Comparison of ENCODE assay signal across 1 cellular context in the genomic region with DNA sequence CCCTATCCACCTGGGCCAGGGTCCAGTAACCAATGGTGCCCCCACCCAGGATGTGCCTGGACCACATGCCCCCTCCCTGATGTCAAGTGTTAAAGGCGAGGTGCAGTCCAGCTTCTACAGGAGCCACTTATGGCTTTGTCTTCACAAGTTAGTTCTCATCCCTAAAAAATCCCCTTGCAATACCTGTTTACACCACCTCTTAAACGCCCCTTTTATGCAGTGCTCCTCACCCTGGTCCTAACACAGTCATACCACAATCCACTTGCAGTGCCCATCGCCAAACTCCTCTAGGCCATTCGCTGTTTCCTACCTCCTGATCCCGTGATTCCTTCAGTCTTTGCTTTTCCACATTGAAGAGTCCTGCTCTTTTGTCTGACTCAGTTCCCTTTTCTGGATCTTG.
TF ChIP-seq lines count a peak whose summit lies in the region.

No MANE protein-coding gene starts in this region.

TF ChIP-seq in SK-N-SH, 30 proteins besides CTCF, POLR2A, EP300 and RAD21:
- TF ChIP-seq RXRA (IDR thresholded peaks at IDR 0.05; ENCODE audit: borderline replicate concordance, low read depth) (no peak), FOXJ3 (CRISPR knock-in tag; IDR thresholded peaks at IDR 0.05) (no peak), SIN3A (IDR thresholded peaks at IDR 0.05; ENCODE audit: borderline replicate concordance, low read depth, low read length) (no peak), FOSL2 (IDR thresholded peaks at IDR 0.05; ENCODE audit: borderline replicate concordance, low read depth) (no peak), POLR2AphosphoS5 (IDR thresholded peaks at IDR 0.05; ENCODE audit: low read depth, low read length) (no peak), CHD2 (IDR thresholded peaks at IDR 0.05; ENCODE audit: low read length, partially characterized antibody) (no peak), USF2 (IDR thresholded peaks at IDR 0.05; ENCODE audit: borderline replicate concordance, low read depth, low read length) (no peak), TAF1 (IDR thresholded peaks at IDR 0.05; ENCODE audit: borderline replicate concordance, low read depth, low read length) (no peak), TCF12 (IDR thresholded peaks at IDR 0.05) (no peak), YY1 (IDR thresholded peaks at IDR 0.05; ENCODE audit: low read depth) (no peak), JUND (IDR thresholded peaks at IDR 0.05) (no peak), RCOR1 (IDR thresholded peaks at IDR 0.05; ENCODE audit: low read length) (no peak), FOXM1 (IDR thresholded peaks at IDR 0.05; ENCODE audit: low read depth) (no peak)
- TF ChIP-seq, protein P1, sequence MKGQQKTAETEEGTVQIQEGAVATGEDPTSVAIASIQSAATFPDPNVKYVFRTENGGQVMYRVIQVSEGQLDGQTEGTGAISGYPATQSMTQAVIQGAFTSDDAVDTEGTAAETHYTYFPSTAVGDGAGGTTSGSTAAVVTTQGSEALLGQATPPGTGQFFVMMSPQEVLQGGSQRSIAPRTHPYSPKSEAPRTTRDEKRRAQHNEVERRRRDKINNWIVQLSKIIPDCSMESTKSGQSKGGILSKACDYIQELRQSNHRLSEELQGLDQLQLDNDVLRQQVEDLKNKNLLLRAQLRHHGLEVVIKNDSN (IDR thresholded peaks at IDR 0.05; ENCODE audit: borderline replicate concordance, low read depth): no peak
